8 cellular contexts compared by ENCODE assay signal in the genomic region with DNA sequence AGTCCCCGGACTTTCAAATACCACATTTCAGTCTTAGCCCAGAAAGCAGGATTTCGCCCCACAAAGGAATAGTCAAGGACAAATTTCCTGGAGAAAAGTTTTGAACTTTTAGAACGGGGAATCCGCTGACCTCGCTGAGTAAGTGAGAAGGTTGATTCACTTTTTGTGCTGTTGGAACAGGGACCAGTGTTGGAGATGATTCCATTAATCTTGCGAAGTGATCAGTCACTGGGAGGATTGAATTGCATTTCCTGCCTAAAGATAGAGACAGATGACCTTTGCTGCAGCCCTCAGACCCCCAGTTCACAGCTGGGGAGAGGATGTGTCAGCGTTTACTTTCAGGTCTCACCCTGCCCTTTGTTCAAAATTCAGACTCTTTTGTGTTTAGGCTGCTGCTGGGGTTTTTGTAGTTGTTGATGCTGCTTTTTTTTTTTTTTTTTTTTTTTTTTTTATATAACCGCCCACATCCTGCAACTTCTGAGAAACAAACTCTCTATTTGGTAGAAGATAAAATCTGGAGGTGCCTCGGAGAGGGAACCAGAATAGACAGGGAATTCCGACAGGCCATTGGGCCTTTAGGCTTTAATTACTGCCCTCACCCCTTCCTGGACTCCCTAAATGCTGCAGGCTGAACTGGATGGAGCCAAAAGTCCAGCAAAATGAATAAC. TPM values are rescaled to one million over a fixed set of nuclear protein-coding genes. Genes with fewer than 3 reads are reported as not detected.
A peak's percentile ranks its signal among the peaks of the same experiment; 100 is the strongest.
DNase-seq lines count a peak whose midpoint lies in the region; ATAC-seq and TF ChIP-seq lines count a peak whose summit lies in the region.

No MANE protein-coding gene starts in this region.

- intact Hi-C loops in left cardiac atrium (cut with DNase I) = no loop called here

- H2AFZ ChIP-seq in OCI-LY3 (ENCODE audit: low read depth, low read length) = peak overlapping the region; percentile 9; the same call in 1 of the 2 replicates

- H3K9ac ChIP-seq in OCI-LY3 (ENCODE audit: low read length) = peak overlapping the region; percentile 38

- peak overlapping the region; percentile 71 for H3K27ac ChIP-seq in OCI-LY3 (ENCODE audit: low read length)

- peaks cover 21% of the 10 kb centered on the region for H3K4me1 ChIP-seq in OCI-LY3 (ENCODE audit: low read length)

- TF ChIP-seq CTCF in OCI-LY3 (IDR thresholded peaks at IDR 0.05; ENCODE audit: low read depth, low read length) = no peak

- H3K9me3 ChIP-seq in OCI-LY3 (ENCODE audit: insufficient read depth, low read length) = no peaks in the 10 kb centered on the region

- H3K36me3 ChIP-seq in OCI-LY3 (replicated peaks; ENCODE audit: low read depth, low read length) = peaks cover 13% of the 10 kb centered on the region

- H3K79me2 ChIP-seq in OCI-LY3 (ENCODE audit: low read length) = no peaks in the 10 kb centered on the region

- no peaks in the 10 kb centered on the region for H4K20me1 ChIP-seq in OCI-LY3 (ENCODE audit: insufficient read depth, low read length)

- peak; percentile 28 for DNase-seq in AG08396 (ENCODE audit: low spot score)
- peak; percentile 59 for DNase-seq in activated effector memory CD4-positive, alpha-beta T cell treated with Interleukin-2 at 50 U/mL for 16 hours
- no peak for DNase-seq in left cardiac atrium
- peak; percentile 34 to 62 (median 61) for DNase-seq in stimulated activated CD4-positive, alpha-beta T cell treated with anti-CD3 and anti-CD28 coated beads, Interleukin-12 subunit alpha, Interleukin-12 subunit beta, amount 100 ng/mL, for 48 hours (ENCODE audit: low read depth in 2 of 3, low spot score in 1 of 3)
- no peak for DNase-seq in NCI-H774 (lab: John Stamatoyannopoulos, UW)
- DNase-seq in MV-4-11 (lab: John Stamatoyannopoulos, UW) = no peak

- ATAC-seq in GM21576 (IDR thresholded peaks at IDR 0.05; ENCODE audit: unreplicated experiment) (peak; percentile 35), left cardiac atrium (peak; percentile 39 to 58)

- peak overlapping the region; percentile 46 for H3K4me3 ChIP-seq in OCI-LY3 (ENCODE audit: low read length)

- H3K27me3 ChIP-seq in OCI-LY3 (ENCODE audit: low read depth, low read length) = no peaks in the 10 kb centered on the region

- H3K4me2 ChIP-seq in OCI-LY3 (ENCODE audit: low read length) = peak overlapping the region; percentile 64

RNA-seq across cellular contexts. Expression of a gene that starts 9.8 kb away (rescaled TPM):
- total RNA-seq in left cardiac atrium = 10 to 100 TPM; 11.2 to 14.7 TPM

RNA-seq across cellular contexts. Expression of a gene that starts 35.7 kb away (rescaled TPM):
- 10 to 100 TPM; 11.7 to 12.9 TPM for total RNA-seq in left cardiac atrium

Comparison
In these comparisons a context has a peak if more than half of its experiments do, and no peak if none do; other contexts are left out.
1. DNase-seq: peak in AG08396 (single experiment), activated effector memory CD4-positive, alpha-beta T cell treated with Interleukin-2 at 50 U/mL for 16 hours (single experiment) and stimulated activated CD4-positive, alpha-beta T cell treated with anti-CD3 and anti-CD28 coated beads, Interleukin-12 subunit alpha, Interleukin-12 subunit beta, amount 100 ng/mL, for 48 hours (3 of 3); none in left cardiac atrium (single experiment), NCI-H774 (single experiment) and MV-4-11 (single experiment).